In the genomic region with DNA sequence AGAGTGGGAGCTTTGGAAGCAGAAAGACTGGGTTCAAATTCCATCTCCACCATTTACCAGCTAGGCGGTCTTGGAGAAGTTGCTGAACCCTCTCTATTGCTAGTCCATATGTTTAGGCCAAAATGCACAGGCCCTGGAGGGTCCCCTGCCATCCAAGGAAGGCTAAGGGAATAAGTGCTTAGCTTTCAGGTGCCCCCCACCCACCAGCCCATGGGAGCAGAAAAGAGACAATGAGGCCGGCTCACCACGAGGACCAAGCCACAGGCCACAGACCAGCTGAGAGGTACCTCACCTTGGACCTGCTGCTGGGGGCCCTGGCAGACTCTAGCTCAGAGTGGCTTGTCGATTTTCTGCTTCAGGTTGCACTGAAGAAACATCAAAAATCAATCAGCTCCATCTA, we compare ENCODE assay signal across 30 cellular contexts.
"Had no signal": no experiment of that assay in that cellular context is flagged by ENCODE, and none has a peak within 500 bp of the region (broad histone marks: within the 10 kb centered on the region; RNA-seq: fewer than 3 reads in every experiment).

No MANE protein-coding gene starts in this region.

- H3K27ac Mint-ChIP-seq: activated CD4-positive, alpha-beta T cell treated with anti-CD3 and anti-CD28 coated beads, Interleukin-2, amount 10 ng/mL, durations not matched to agents 7 days and 5 days; activated T-helper 1 cell treated with anti-CD3 and anti-CD28 coated beads, Interleukin-12 subunit alpha, Interleukin-12 subunit beta, Interleukin-2, Interleukin-4 antibody, amounts not matched to agents 30 ng/mL and 10 ng/mL and 1 ng/mL, durations not matched to agents 14 hours and 24 hours and 36 hours; dendritic cell treated with granulocyte-macrophage colony-stimulating factor and Interleukin-4, amounts not matched to agents 40 ng/mL and 50 ng/mL, for 4 days; naive B cell; nephron progenitor cell; T-helper 1 cell treated with Interleukin-12 subunit alpha and Interleukin-12 subunit beta and Interleukin-4 antibody, amounts not matched to agents 30 μg/mL and 1 μg/mL, for 36 hours had no signal

- FAIRE-seq: astrocyte, endometrium, pancreas, TTC549 had no signal

- H3K4me3 Mint-ChIP-seq: activated CD4-positive, alpha-beta T cell treated with anti-CD3 and anti-CD28 coated beads, Interleukin-2, amount 10 ng/mL, durations not matched to agents 7 days and 5 days; activated T-helper 1 cell treated with anti-CD3 and anti-CD28 coated beads, Interleukin-12 subunit alpha, Interleukin-12 subunit beta, Interleukin-2, Interleukin-4 antibody, amounts not matched to agents 30 ng/mL and 10 ng/mL and 1 ng/mL, durations not matched to agents 14 hours and 24 hours and 36 hours; dendritic cell treated with granulocyte-macrophage colony-stimulating factor and Interleukin-4, amounts not matched to agents 40 ng/mL and 50 ng/mL, for 4 days; naive B cell; nephron progenitor cell; T-helper 1 cell treated with Interleukin-12 subunit alpha and Interleukin-12 subunit beta and Interleukin-4 antibody, amounts not matched to agents 30 μg/mL and 1 μg/mL, for 36 hours had no signal

- H3K4me1 Mint-ChIP-seq: activated CD4-positive, alpha-beta T cell treated with anti-CD3 and anti-CD28 coated beads, Interleukin-2, amount 10 ng/mL, durations not matched to agents 7 days and 5 days; naive B cell; nephron progenitor cell had no signal

- H3K36me3 Mint-ChIP-seq: naive B cell had no signal

- H3K4me3 ChIP-seq: esophagus squamous epithelium, pancreas, psoas muscle, SK-N-MC, testis, transverse colon had no signal

- H3K27me3 Mint-ChIP-seq: activated CD4-positive, alpha-beta T cell treated with anti-CD3 and anti-CD28 coated beads, Interleukin-2, amount 10 ng/mL, durations not matched to agents 7 days and 5 days had no signal

- H3K9me3 ChIP-seq: esophagus squamous epithelium, pancreas, psoas muscle, testis, transverse colon had no signal

- H3K27me3 ChIP-seq: brain microvascular endothelial cell, esophagus squamous epithelium, pancreas, testis, transverse colon had no signal

- H3K27ac ChIP-seq: brain microvascular endothelial cell, epithelial cell of prostate, esophagus squamous epithelium, pancreas, psoas muscle, SK-N-MC, testis, transverse colon, VCaP had no signal

- ATAC-seq: activated CD4-positive, CD25-positive, alpha-beta regulatory T cell treated with anti-CD3 and anti-CD28 coated beads, Interleukin-2, amount 50 U/mL, for 24 hours; left ventricle myocardium superior; pancreas; psoas muscle had no signal

- H3K9me3 Mint-ChIP-seq: activated CD4-positive, alpha-beta T cell treated with anti-CD3 and anti-CD28 coated beads, Interleukin-2, amount 10 ng/mL, durations not matched to agents 7 days and 5 days; activated T-helper 1 cell treated with anti-CD3 and anti-CD28 coated beads, Interleukin-12 subunit alpha, Interleukin-12 subunit beta, Interleukin-2, Interleukin-4 antibody, amounts not matched to agents 30 ng/mL and 10 ng/mL and 1 ng/mL, durations not matched to agents 14 hours and 24 hours and 36 hours; dendritic cell treated with granulocyte-macrophage colony-stimulating factor and Interleukin-4, amounts not matched to agents 40 ng/mL and 50 ng/mL, for 4 days; nephron progenitor cell; T-helper 1 cell treated with Interleukin-12 subunit alpha and Interleukin-12 subunit beta and Interleukin-4 antibody, amounts not matched to agents 30 μg/mL and 1 μg/mL, for 36 hours had no signal

- H3K36me3 ChIP-seq: brain microvascular endothelial cell, esophagus squamous epithelium, pancreas, transverse colon had no signal

- H3K4me1 ChIP-seq: esophagus squamous epithelium, pancreas, psoas muscle, testis, transverse colon had no signal

- DNase-seq: activated CD4-positive, alpha-beta T cell treated with anti-CD3 and anti-CD28 coated beads, Interleukin-2, amount 10 ng/mL, durations not matched to agents 7 days and 5 days; activated gamma-delta T cell treated with Interleukin-2 at 50 U/mL for 16 hours; activated naive CD4-positive, alpha-beta T cell treated with anti-CD3 and anti-CD28 coated beads, Interleukin-2, amount 50 U/mL, for 16 hours; activated T-cell treated with anti-CD3 and anti-CD28 coated beads, Interleukin-2, amount 50 U/mL, for 1 hour; amniotic stem cell; brain microvascular endothelial cell; caudate nucleus; effector CD4-positive, alpha-beta T cell; esophagus squamous epithelium; foreskin melanocyte; left ventricle myocardium superior; naive B cell; nephron progenitor cell; pancreas; psoas muscle; stimulated activated naive CD4-positive, alpha-beta T cell treated with Interleukin-2 at 50 U/mL for 16 hours; SW 1271; T-helper 9 cell; testis; transverse colon had no signal
